Comparison of ENCODE assay signal across 23 cellular contexts in genomic region chr15:73331991-73332925, GRCh38. TPM values are rescaled to one million over a fixed set of nuclear protein-coding genes. Genes with fewer than 3 reads are reported as not detected.
"Had no signal": no experiment of that assay in that cellular context is flagged by ENCODE, and none has a peak within 500 bp of the region (broad histone marks: within the 10 kb centered on the region; RNA-seq: fewer than 3 reads in every experiment).

No MANE protein-coding gene starts in this region.

- H3K4me3 ChIP-seq: adrenal gland, ascending aorta, coronary artery, esophagus squamous epithelium, gastrocnemius medialis had no signal

- H3K4me1 ChIP-seq: adrenal gland, ascending aorta, esophagus squamous epithelium, gastrocnemius medialis, parathyroid adenoma had no signal

- H3K27ac ChIP-seq: adrenal gland, ascending aorta, brain microvascular endothelial cell, coronary artery, esophagus squamous epithelium, gastrocnemius medialis, neutrophil, parathyroid adenoma, WERI-Rb-1 had no signal

- H3K9me3 ChIP-seq: adrenal gland, ascending aorta, esophagus squamous epithelium, gastrocnemius medialis, neutrophil, SK-N-SH had no signal

- FAIRE-seq: islet of Langerhans, TTC549 had no signal

- DNase-seq: activated CD4-positive, alpha-beta T cell treated with anti-CD3 and anti-CD28 coated beads, Interleukin-2, amount 50 U/mL, for 4 hours; activated CD8-positive, alpha-beta memory T cell treated with anti-CD3 and anti-CD28 coated beads, Interleukin-2, amount 50 U/mL, for 48 hours; activated naive CD4-positive, alpha-beta T cell; activated T-cell treated with anti-CD3 and anti-CD28 coated beads, Interleukin-2, amount 50 U/mL, for 4 hours; adrenal gland; brain microvascular endothelial cell; esophagus squamous epithelium; gastrocnemius medialis; head of caudate nucleus; left colon; SK-N-SH; stimulated activated CD4-positive, alpha-beta T cell treated with anti-CD3 and anti-CD28 coated beads, Interleukin-4, amount 100 ng/mL, for 24 hours; stimulated activated naive CD8-positive, alpha-beta T cell treated with anti-CD3 and anti-CD28 coated beads, Interleukin-15, Interleukin-2, amounts not matched to agents 100 U/mL and 50 U/mL, for 24 hours; WERI-Rb-1 had no signal

- H3K36me3 ChIP-seq: adrenal gland, ascending aorta, brain microvascular endothelial cell, esophagus squamous epithelium, gastrocnemius medialis, neutrophil, WERI-Rb-1 had no signal

- ATAC-seq: activated T-cell treated with anti-CD3 and anti-CD28 coated beads, Interleukin-2, amount 50 U/mL, for 4 hours; gastrocnemius medialis; left colon; naive thymus-derived CD8-positive, alpha-beta T cell; stimulated activated naive CD8-positive, alpha-beta T cell treated with anti-CD3 and anti-CD28 coated beads, Interleukin-15, Interleukin-2, amounts not matched to agents 100 U/mL and 50 U/mL, for 24 hours had no signal

- H3K27me3 ChIP-seq: adrenal gland, ascending aorta, brain microvascular endothelial cell, gastrocnemius medialis had no signal

- H3K9ac ChIP-seq: parathyroid adenoma, SK-N-SH had no signal

RNA-seq across cellular contexts. Expression of gene HCN4, which starts 36.5 kb away (rescaled TPM):
- total RNA-seq: activated CD8-positive, alpha-beta memory T cell treated with anti-CD3 and anti-CD28 coated beads for 36 hours; activated T-cell treated with anti-CD3 and anti-CD28 coated beads, Interleukin-2, amount 50 U/mL, for 4 hours; ascending aorta; esophagus squamous epithelium; gastrocnemius medialis; lung microvascular endothelial cell; naive thymus-derived CD8-positive, alpha-beta T cell had no signal
- polyA plus RNA-seq: naive thymus-derived CD8-positive, alpha-beta T cell; SK-N-SH had no signal
